1 cellular context compared by ENCODE assay signal in genomic region chr17:62692721-62693431, GRCh38.
TF ChIP-seq lines count a peak whose summit lies in the region.

No MANE protein-coding gene starts in this region.

TF ChIP-seq in K562, 482 proteins besides CTCF, POLR2A, EP300 and RAD21 (continued from another document):
- TF ChIP-seq GTF2A2 (tag; IDR thresholded peaks at IDR 0.05) = no peak
- peak; percentile 69 for TF ChIP-seq TAL1 (IDR thresholded peaks at IDR 0.05)
- no peak for TF ChIP-seq SRSF9 (IDR thresholded peaks at IDR 0.05; ENCODE audit: borderline replicate concordance, low read depth, low read length)
- peak; percentile 58; the same call in 1 of the 2 replicates for TF ChIP-seq TFAP4 (CRISPR knock-in tag; IDR thresholded peaks at IDR 0.05; ENCODE audit: borderline replicate concordance)
- TF ChIP-seq HMBOX1 (IDR thresholded peaks at IDR 0.05) = no peak
- TF ChIP-seq FOXJ3 (CRISPR knock-in tag; IDR thresholded peaks at IDR 0.05) = no peak
- TF ChIP-seq ZZZ3 (IDR thresholded peaks at IDR 0.05) = no peak
- no peak for TF ChIP-seq HINFP (tag; conservative IDR thresholded peaks at IDR 0.05; ENCODE audit: low read depth)
- no peak for TF ChIP-seq CREB5 (CRISPR knock-in tag; IDR thresholded peaks at IDR 0.05)
- TF ChIP-seq ZNF197 (CRISPR knock-in tag; IDR thresholded peaks at IDR 0.05; ENCODE audit: low read depth) = no peak
- TF ChIP-seq SREBF2 (CRISPR knock-in tag; IDR thresholded peaks at IDR 0.05) = no peak
- no peak for TF ChIP-seq FOXP4 (CRISPR knock-in tag; IDR thresholded peaks at IDR 0.05; ENCODE audit: borderline replicate concordance)
- no peak for TF ChIP-seq ZNF77 (CRISPR knock-in tag; IDR thresholded peaks at IDR 0.05)
- no peak for TF ChIP-seq KLF13 (tag; IDR thresholded peaks at IDR 0.05; ENCODE audit: borderline replicate concordance, low read depth)
- peak; percentile 28; the same call in 1 of the 2 replicates for TF ChIP-seq MITF (IDR thresholded peaks at IDR 0.05)
- no peak for TF ChIP-seq NFE2L1 (tag; IDR thresholded peaks at IDR 0.05; ENCODE audit: borderline replicate concordance, low read depth)
- no peak for TF ChIP-seq PREB (CRISPR knock-in tag; IDR thresholded peaks at IDR 0.05)
- TF ChIP-seq KLF16 (IDR thresholded peaks at IDR 0.05) = peak; percentile 48; the same call in 1 of the 2 replicates
- TF ChIP-seq MEIS2 (IDR thresholded peaks at IDR 0.05; ENCODE audit: partially characterized antibody) = peak; percentile 21
- no peak for TF ChIP-seq JUN (IDR thresholded peaks at IDR 0.05; ENCODE audit: borderline replicate concordance, low read depth, low read length)
- no peak for TF ChIP-seq JUN (CRISPR knock-in tag; IDR thresholded peaks at IDR 0.05; ENCODE audit: borderline replicate concordance)
- 0 out of 4 replicates have a peak, but pooled peaks of 1 of the 2 experiments have one; percentile 12 for TF ChIP-seq SRF (CRISPR knock-in tag; IDR thresholded peaks at IDR 0.05)
- 0 out of 2 replicates have a peak, but pooled peaks have one; percentile 22 for TF ChIP-seq RB1 (IDR thresholded peaks at IDR 0.05; ENCODE audit: low read depth)
- 0 out of 2 replicates have a peak, but pooled peaks have one; percentile 47 for TF ChIP-seq SMARCE1 (IDR thresholded peaks at IDR 0.05)
- no peak for TF ChIP-seq SIN3A (IDR thresholded peaks at IDR 0.05; ENCODE audit: borderline replicate concordance in 2 of 2, control insufficient read depth in 1 of 2, low read depth in 2 of 2, low read length in 2 of 2)
- no peak for TF ChIP-seq ZNF347 (CRISPR knock-in tag; IDR thresholded peaks at IDR 0.05; ENCODE audit: low read depth)
TF ChIP-seq in K562: peak in this region for 44.
